In the genomic region with DNA sequence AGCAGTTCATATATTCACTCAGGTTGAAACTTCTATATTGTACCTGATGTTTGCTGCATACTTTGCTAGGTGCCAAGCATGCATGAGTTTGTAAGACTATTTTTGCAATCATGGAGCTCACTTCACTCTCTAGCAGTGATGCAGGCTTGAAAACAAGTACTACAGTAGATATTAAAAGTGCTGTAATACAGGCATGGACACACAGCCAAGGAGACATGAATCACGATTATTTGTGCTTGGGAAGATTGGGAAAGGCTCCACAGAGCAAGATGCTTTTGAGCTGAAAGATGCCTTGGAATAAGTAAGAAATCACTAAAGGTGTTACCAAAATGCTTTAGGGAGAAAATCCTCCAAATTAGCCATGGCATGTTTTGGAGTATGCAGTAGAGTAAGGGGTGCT, we compare ENCODE assay signal across 28 cellular contexts.
DNase-seq lines count a peak whose midpoint lies in the region; ATAC-seq and TF ChIP-seq lines count a peak whose summit lies in the region.
"Had no signal": no experiment of that assay in that cellular context is flagged by ENCODE, and none has a peak within 500 bp of the region (broad histone marks: within the 10 kb centered on the region; RNA-seq: fewer than 3 reads in every experiment).

No MANE protein-coding gene starts in this region.

- no peak for TF ChIP-seq EP300 in upper lobe of left lung (IDR thresholded peaks at IDR 0.05)

- no peak overlapping the region for H2BK120ac ChIP-seq in IMR-90 (ENCODE audit: low read depth, low read length)

- H3K4me3 ChIP-seq in AG10803 (ENCODE audit: low read length) (no peak overlapping the region), IMR-90 (ENCODE audit: insufficient read depth, low read depth, low read length) (no peak overlapping the region), cardiac fibroblast (replicated peaks in 1 of 2; ENCODE audit: low read depth in 2 of 2, low read length in 2 of 2) (no peak overlapping the region), upper lobe of left lung (no peak overlapping the region)
- H3K4me3 ChIP-seq: adrenal gland; BLaER1 treated with 17β-estradiol and CSF1 and Interleukin-3, amounts not matched to agents 10 nM and 100 nM; GM12878; left ventricle myocardium inferior; SJSA1; stomach; tibial nerve had no signal

- no TSS peak for BruUV-seq in IMR-90 (replicated peaks; lab: Mats Ljungman, UMichigan)

- no peaks in the 10 kb centered on the region; the same call in 1 of the 2 replicates for H3K9me1 ChIP-seq in IMR-90 (ENCODE audit: insufficient read depth, low read length)

- no peak overlapping the region for H3K4ac ChIP-seq in IMR-90 (ENCODE audit: low read depth, low read length)

- no peak overlapping the region for H2BK20ac ChIP-seq in IMR-90 (ENCODE audit: low read depth, low read length)

- H3K9me3 ChIP-seq in IMR-90 (ENCODE audit: control insufficient read depth, insufficient read depth, low read length) (no peaks in the 10 kb centered on the region), upper lobe of left lung (no peaks in the 10 kb centered on the region)
- H3K9me3 ChIP-seq: adrenal gland; BLaER1 treated with 17β-estradiol and CSF1 and Interleukin-3, amounts not matched to agents 10 nM and 100 nM; left ventricle myocardium inferior; SJSA1; stomach; tibial nerve had no signal

- H3K4me2 ChIP-seq in IMR-90 (ENCODE audit: low read depth, low read length), result no peak overlapping the region
- H3K4me2 ChIP-seq: BLaER1 treated with 17β-estradiol and CSF1 and Interleukin-3, amounts not matched to agents 10 nM and 100 nM had no signal

- H3K14ac ChIP-seq in IMR-90 (replicated peaks; ENCODE audit: low read depth, low read length), result no peak overlapping the region

- CTCF ChIA-PET in IMR-90 (lab: Yijun Ruan, JAX), result interaction anchor here (0.7 kb wide), 1 partner anchor 55 kb away, joined by 3 read pairs; no protein-coding TSS in a partner anchor

- no peak overlapping the region for H2BK5ac ChIP-seq in IMR-90 (ENCODE audit: low read depth, low read length, poor library complexity, severe bottlenecking)

- no peak overlapping the region for H2AK5ac ChIP-seq in IMR-90 (ENCODE audit: low read depth, low read length)

- H2AK9ac ChIP-seq in IMR-90 (replicated peaks; ENCODE audit: low read depth, low read length, poor library complexity), result no peak overlapping the region

- no peak for TF ChIP-seq RAD21 in IMR-90 (IDR thresholded peaks at IDR 0.05; ENCODE audit: low read length)

- H3K27me3 ChIP-seq in IMR-90 (ENCODE audit: control insufficient read depth, insufficient read depth, low read length) (no peaks in the 10 kb centered on the region), upper lobe of left lung (no peaks in the 10 kb centered on the region)
- H3K27me3 ChIP-seq: adrenal gland; BLaER1 treated with 17β-estradiol and CSF1 and Interleukin-3, amounts not matched to agents 10 nM and 100 nM; SJSA1; stomach; tibial nerve had no signal

- H3K9ac ChIP-seq in IMR-90 (ENCODE audit: low read depth, low read length), result no peak overlapping the region
- H3K9ac ChIP-seq: BLaER1 treated with 17β-estradiol and CSF1 and Interleukin-3, amounts not matched to agents 10 nM and 100 nM had no signal

- H3K4me1 ChIP-seq in IMR-90 (ENCODE audit: control insufficient read depth, insufficient read depth, low read length) (no peaks in the 10 kb centered on the region; the same call in 1 of the 2 replicates), upper lobe of left lung (no peaks in the 10 kb centered on the region)
- H3K4me1 ChIP-seq: adrenal gland; BLaER1 treated with 17β-estradiol and CSF1 and Interleukin-3, amounts not matched to agents 10 nM and 100 nM had no signal

- no peak overlapping the region for H2AFZ ChIP-seq in IMR-90 (replicated peaks; ENCODE audit: low read length, poor library complexity)

- 71% methylated on average over 1 of the region's 1 CpG; no CpG with 5 or more reads in 1 of the 2 experiments for WGBS in IMR-90 (ENCODE audit: extremely low coverage in 2 of 2, insufficient read length in 1 of 2), 2 experiments
- 76 to 90% methylated on average over 1 of the region's 1 CpG for WGBS in upper lobe of left lung, 2 donors

- no peak overlapping the region for H3K23ac ChIP-seq in IMR-90 (ENCODE audit: low read depth, low read length)

- intact Hi-C loops in IMR-90 (cut with micrococcal nuclease), result no loop called here
- intact Hi-C loops in posterior vena cava (cut with DNase I), result no loop called here

- no peak for ATAC-seq in IMR-90 (ENCODE audit: low read depth)
- ATAC-seq in upper lobe of left lung (ENCODE audit: low FRiP score in 2 of 2), result no peak
- no peak for ATAC-seq in GM18511 (IDR thresholded peaks at IDR 0.05; ENCODE audit: unreplicated experiment)
- ATAC-seq: GM12878, HepG2, Panc1 had no signal

- dilution Hi-C loops in IMR-90 (cut with HindIII; ENCODE audit: low sequenced_read_pairs, unreplicated experiment), result no loop called here

- no peak overlapping the region for H3K27ac ChIP-seq in IMR-90 (ENCODE audit: insufficient read depth, low read length)
- no peak overlapping the region for H3K27ac ChIP-seq in upper lobe of left lung
- H3K27ac ChIP-seq: adrenal gland; BLaER1 treated with 17β-estradiol and CSF1 and Interleukin-3, amounts not matched to agents 10 nM and 100 nM; epithelial cell of prostate; left ventricle myocardium inferior; SJSA1; stomach; tibial nerve had no signal

- TF ChIP-seq CTCF in AG10803 (conservative IDR thresholded peaks at IDR 0.05; ENCODE audit: low read length), result no peak
- TF ChIP-seq CTCF in IMR-90 (conservative IDR thresholded peaks at IDR 0.05; ENCODE audit: low read depth, low read length), result no peak
- TF ChIP-seq CTCF in cardiac fibroblast (IDR thresholded peaks at IDR 0.05; ENCODE audit: low read depth, low read length), result no peak
- no peak for TF ChIP-seq CTCF in upper lobe of left lung (IDR thresholded peaks at IDR 0.05)

- H3K18ac ChIP-seq in IMR-90 (ENCODE audit: low read depth, low read length), result no peak overlapping the region

- no peaks in the 10 kb centered on the region for H3K36me3 ChIP-seq in IMR-90 (ENCODE audit: control insufficient read depth, insufficient read depth, low read length)
- peaks cover 0 to 5% (median 0%) of the 10 kb centered on the region in 4 donors for H3K36me3 ChIP-seq in upper lobe of left lung
- H3K36me3 ChIP-seq: adrenal gland had no signal

- no peaks in the 10 kb centered on the region for H4K20me1 ChIP-seq in IMR-90 (ENCODE audit: insufficient read depth, low read length)

- H3K56ac ChIP-seq in IMR-90 (ENCODE audit: extremely low read depth, insufficient read depth, low read length), result no peak overlapping the region

- no peak overlapping the region for H4K8ac ChIP-seq in IMR-90 (ENCODE audit: low read depth in 2 of 2, low read length in 2 of 2)

- POLR2A ChIA-PET in IMR-90 (lab: Charles Lee; ENCODE audit: unreplicated experiment), result no interaction called here

- no peak overlapping the region for H2BK15ac ChIP-seq in IMR-90 (ENCODE audit: low read depth, low read length)

- H4K5ac ChIP-seq in IMR-90 (ENCODE audit: low read depth, low read length), result no peak overlapping the region

- in situ Hi-C loops in IMR-90 (cut with MboI; ENCODE audit: low sequenced_read_pairs), result no loop called here

- H3K79me1 ChIP-seq in IMR-90 (ENCODE audit: low read depth in 1 of 2, low read length in 2 of 2), result peaks cover 3 to 8% of the 10 kb centered on the region in 2 experiments; a peak in 2 of 4 replicates

- no peak for TF ChIP-seq POLR2A in IMR-90 (IDR thresholded peaks at IDR 0.05; ENCODE audit: low read depth, low read length)
- TF ChIP-seq POLR2A in upper lobe of left lung (IDR thresholded peaks at IDR 0.05), result no peak

- DNase-seq in AG10803 (ENCODE audit: low read depth), result peak; percentile 65
- DNase-seq in IMR-90, result peak; percentile 47
- DNase-seq in cardiac fibroblast (ENCODE audit: low read depth in 2 of 2), result peak; percentile 30 to 50
- peak; percentile 15 for DNase-seq in iris pigment epithelial cell (ENCODE audit: low read depth)
- no peak for DNase-seq in EL
- no peak for DNase-seq in posterior vena cava (ENCODE audit: low spot score)
- DNase-seq in upper lobe of left lung, result no peak
- DNase-seq: activated CD4-positive, alpha-beta T cell treated with anti-CD3 and anti-CD28 coated beads, Interleukin-2, amount 50 U/mL, for 4 hours; activated naive CD4-positive, alpha-beta T cell treated with Interleukin-2 at 50 U/mL for 16 hours; adrenal gland; effector CD4-positive, alpha-beta T cell; hypothalamus; immature natural killer cell; Kasumi-1; left ventricle myocardium inferior; NCI-H1048; NCI-H187; NCI-H526; stomach; T-helper 1 cell had no signal

- no peak overlapping the region for H4K91ac ChIP-seq in IMR-90 (ENCODE audit: insufficient read depth, low read depth, low read length)

TF ChIP-seq in IMR-90, 13 proteins besides CTCF, POLR2A, EP300 and RAD21:
- TF ChIP-seq, protein P1, sequence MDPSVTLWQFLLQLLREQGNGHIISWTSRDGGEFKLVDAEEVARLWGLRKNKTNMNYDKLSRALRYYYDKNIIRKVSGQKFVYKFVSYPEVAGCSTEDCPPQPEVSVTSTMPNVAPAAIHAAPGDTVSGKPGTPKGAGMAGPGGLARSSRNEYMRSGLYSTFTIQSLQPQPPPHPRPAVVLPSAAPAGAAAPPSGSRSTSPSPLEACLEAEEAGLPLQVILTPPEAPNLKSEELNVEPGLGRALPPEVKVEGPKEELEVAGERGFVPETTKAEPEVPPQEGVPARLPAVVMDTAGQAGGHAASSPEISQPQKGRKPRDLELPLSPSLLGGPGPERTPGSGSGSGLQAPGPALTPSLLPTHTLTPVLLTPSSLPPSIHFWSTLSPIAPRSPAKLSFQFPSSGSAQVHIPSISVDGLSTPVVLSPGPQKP (IDR thresholded peaks at IDR 0.05; ENCODE audit: borderline replicate concordance, low read depth, low read length), result no peak
- no peak for TF ChIP-seq MAFK (IDR thresholded peaks at IDR 0.05; ENCODE audit: low read depth, low read length)
- no peak for TF ChIP-seq CHD1 (IDR thresholded peaks at IDR 0.05; ENCODE audit: low read depth, low read length)
- no peak for TF ChIP-seq FOS (IDR thresholded peaks at IDR 0.05; ENCODE audit: low read depth, low read length)
TF ChIP-seq in IMR-90: peak in this region for 0.

Comparison
In these comparisons a context has a peak if more than half of its experiments do, and no peak if none do; other contexts are left out.
1. DNase-seq: peak in AG10803 (single experiment), IMR-90 (single experiment), cardiac fibroblast (2 of 2) and iris pigment epithelial cell (single experiment); none in EL (single experiment), posterior vena cava (single experiment) and upper lobe of left lung (0 of 2).